23 cellular contexts compared by ENCODE assay signal in the genomic region with DNA sequence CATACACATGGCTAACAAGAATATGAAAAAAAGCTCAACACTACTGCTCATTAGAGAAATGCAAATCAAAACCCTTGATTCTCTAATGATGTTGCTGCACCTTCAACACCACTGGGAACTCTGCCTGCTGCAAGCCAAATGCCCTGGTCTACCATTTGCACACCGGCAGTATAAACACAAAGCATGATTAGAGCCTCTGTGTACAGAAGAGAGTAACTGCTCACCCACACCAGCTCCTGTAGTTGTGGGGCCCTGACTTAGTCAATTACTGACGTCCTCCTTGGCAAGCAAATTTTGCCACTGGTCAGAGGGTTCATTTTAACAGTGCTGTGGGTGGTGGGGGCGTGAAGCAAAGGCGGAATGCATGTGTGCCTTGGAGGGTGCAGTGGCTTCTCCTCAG.
DNase-seq lines count a peak whose midpoint lies in the region; ATAC-seq, FAIRE-seq and TF ChIP-seq lines count a peak whose summit lies in the region.
"Had no signal": no experiment of that assay in that cellular context is flagged by ENCODE, and none has a peak within 500 bp of the region (broad histone marks: within the 10 kb centered on the region; RNA-seq: fewer than 3 reads in every experiment).

No MANE protein-coding gene starts in this region.

- WGBS in body of pancreas, 2 donors: 47 to 54% methylated on average over 4 of the region's 4 CpGs
- 45 to 48% methylated on average over 4 of the region's 4 CpGs for WGBS in pancreas, 2 donors

- no peak for TF ChIP-seq POLR2A in body of pancreas (IDR thresholded peaks at IDR 0.05)

- CTCF ChIA-PET in RWPE1 (lab: Yijun Ruan, JAX): no interaction called here

- no peak for FAIRE-seq in pancreas (lab: Jason Lieb, UNC)
- FAIRE-seq: A549, GM12891, GM18507, H54 had no signal

- H3K27ac ChIP-seq in right atrium auricular region (no peak overlapping the region), body of pancreas (no peak overlapping the region), pancreas (no peak overlapping the region), RWPE1 (no peak overlapping the region)
- H3K27ac ChIP-seq: A549; BLaER1 treated with 17β-estradiol and CSF1 and Interleukin-3, amounts not matched to agents 10 nM and 100 nM had no signal

- POLR2A ChIA-PET in RWPE1 (lab: Yijun Ruan, JAX; ENCODE audit: low non-redundant PET): no interaction called here

- peaks cover 6% of the 10 kb centered on the region for H3K36me3 ChIP-seq in right atrium auricular region
- H3K36me3 ChIP-seq in body of pancreas (replicated peaks in 1 of 2; ENCODE audit: insufficient read depth in 1 of 2, low read depth in 2 of 2): no peaks in the 10 kb centered on the region
- H3K36me3 ChIP-seq in pancreas: no peaks in the 10 kb centered on the region
- H3K36me3 ChIP-seq: BE2C, HAP-1 had no signal

- intact Hi-C loops in left ventricle myocardium superior (cut with micrococcal nuclease) (no loop called here), body of pancreas (cut with DNase I) (no loop called here), pancreas (cut with DNase I) (no loop called here)

- TF ChIP-seq CTCF in right atrium auricular region (IDR thresholded peaks at IDR 0.05) (no peak), body of pancreas (IDR thresholded peaks at IDR 0.05) (no peak), pancreas (IDR thresholded peaks at IDR 0.05) (no peak), RWPE1 (conservative IDR thresholded peaks at IDR 0.05; ENCODE audit: low read depth) (no peak)

- H3K4me3 ChIP-seq in right atrium auricular region: no peak overlapping the region
- no peak overlapping the region for H3K4me3 ChIP-seq in body of pancreas
- no peak overlapping the region for H3K4me3 ChIP-seq in pancreas
- H3K4me3 ChIP-seq: A549; BLaER1 treated with 17β-estradiol and CSF1 and Interleukin-3, amounts not matched to agents 10 nM and 100 nM; GM23338; HAP-1 had no signal

- H3K27me3 ChIP-seq in right atrium auricular region (no peaks in the 10 kb centered on the region), body of pancreas (no peaks in the 10 kb centered on the region), pancreas (no peaks in the 10 kb centered on the region)
- H3K27me3 ChIP-seq: BE2C; BLaER1 treated with 17β-estradiol and CSF1 and Interleukin-3, amounts not matched to agents 10 nM and 100 nM had no signal

- H3K4me1 ChIP-seq in right atrium auricular region (peaks cover 0 to 15% of the 10 kb centered on the region in 2 donors), body of pancreas (peaks cover 12% of the 10 kb centered on the region), pancreas (no peaks in the 10 kb centered on the region)
- H3K4me1 ChIP-seq: A549, BE2C, HAP-1 had no signal

- H3K9me3 ChIP-seq in right atrium auricular region (no peaks in the 10 kb centered on the region), body of pancreas (no peaks in the 10 kb centered on the region), pancreas (no peaks in the 10 kb centered on the region)
- H3K9me3 ChIP-seq: A549; BE2C; BLaER1 treated with 17β-estradiol and CSF1 and Interleukin-3, amounts not matched to agents 10 nM and 100 nM; HAP-1 had no signal

- DNase-seq in left ventricle myocardium superior: no peak
- DNase-seq in right atrium auricular region (ENCODE audit: low spot score): no peak
- DNase-seq in body of pancreas: peak in 3 of 4 donors; percentile 24 to 38 (median 25)
- DNase-seq in pancreas: peak in 1 of 6 donors; percentile 22
- DNase-seq in RWPE1 (ENCODE audit: low spot score): no peak
- no peak for DNase-seq in NCI-H82 treated with DMSO at 0.1 percent for 48 hours (lab: John Stamatoyannopoulos, UW; ENCODE audit: unreplicated experiment)
- DNase-seq: 8988T; ACHN; AML-193; BE2C; Calu3; CD4-positive, alpha-beta memory T cell; COR-L47; DMS53; DMS79 treated with DMSO at 0.1 percent for 48 hours; GF-D8 had no signal

- peak; percentile 6 for ATAC-seq in left ventricle myocardium superior
- no peak for ATAC-seq in body of pancreas
- peak; percentile 78 to 89 (median 84) for ATAC-seq in pancreas
- ATAC-seq: GM23338 had no signal

Comparison
In these comparisons a context has a peak if more than half of its experiments do, and no peak if none do; other contexts are left out.
1. DNase-seq: peak in body of pancreas (3 of 4); none in left ventricle myocardium superior (single experiment), right atrium auricular region (single experiment), RWPE1 (single experiment) and NCI-H82 treated with DMSO at 0.1 percent for 48 hours (single experiment).